ENCODE assay signal across 28 cellular contexts in the genomic region with DNA sequence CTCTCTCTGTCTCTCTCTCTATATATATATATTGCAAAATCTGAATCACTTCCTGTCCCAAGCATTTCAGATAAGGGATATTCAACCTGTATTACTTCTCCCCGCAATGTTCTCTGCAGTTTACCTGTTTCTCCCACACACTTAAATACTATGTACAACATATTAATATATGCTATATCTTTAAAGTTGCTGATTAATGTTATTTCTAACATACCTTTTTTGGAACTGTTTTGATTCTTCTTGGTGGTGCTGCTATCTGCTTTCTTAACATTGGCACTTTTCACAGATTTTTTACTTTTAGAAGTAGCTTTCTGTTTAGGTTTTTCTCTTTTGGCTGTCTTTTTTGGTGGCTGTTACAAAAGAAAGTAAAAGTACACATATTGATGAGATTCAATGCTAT.
"Had no signal": no experiment of that assay in that cellular context is flagged by ENCODE, and none has a peak within 500 bp of the region (broad histone marks: within the 10 kb centered on the region; RNA-seq: fewer than 3 reads in every experiment).

No MANE protein-coding gene starts in this region.

- H3K4me3 ChIP-seq: left lung, lower lobe of right lung, neural progenitor cell, ovary, skin epidermis, suprapubic skin, thoracic aorta, tibial nerve, uterus had no signal

- H3K4me1 Mint-ChIP-seq: nephron progenitor cell, neural progenitor cell had no signal

- H3K27ac Mint-ChIP-seq: nephron progenitor cell; neural progenitor cell; progenitor cell of endocrine pancreas; stimulated activated effector memory CD8-positive, alpha-beta T cell treated with anti-CD3 and anti-CD28 coated beads, Interleukin-12 subunit alpha, Interleukin-12 subunit beta, amount 100 ng/mL, for 72 hours; stimulated activated naive CD8-positive, alpha-beta T cell treated with anti-CD3 and anti-CD28 coated beads, Interleukin-15, Interleukin-2, amounts not matched to agents 100 ng/mL and 50 ng/mL, for 24 hours; type B pancreatic cell had no signal

- H3K9me3 ChIP-seq: neutrophil, ovary, thoracic aorta had no signal

- FAIRE-seq: islet of Langerhans, kidney had no signal

- H3K4me3 Mint-ChIP-seq: naive thymus-derived CD8-positive, alpha-beta T cell; nephron progenitor cell; neural progenitor cell; stimulated activated effector memory CD8-positive, alpha-beta T cell treated with anti-CD3 and anti-CD28 coated beads, Interleukin-12 subunit alpha, Interleukin-12 subunit beta, amount 100 ng/mL, for 72 hours; stimulated activated naive CD8-positive, alpha-beta T cell treated with anti-CD3 and anti-CD28 coated beads, Interleukin-15, Interleukin-2, amounts not matched to agents 100 ng/mL and 50 ng/mL, for 24 hours; type B pancreatic cell had no signal

- H3K27me3 ChIP-seq: left lung, neural progenitor cell, neutrophil, ovary, suprapubic skin, tibial nerve, uterus had no signal

- H3K27ac ChIP-seq: left lung, lower lobe of right lung, neural progenitor cell, neutrophil, ovary, skin epidermis, suprapubic skin, thoracic aorta, tibial nerve, uterus had no signal

- ATAC-seq: left colon; left lung; lower lobe of right lung; naive thymus-derived CD8-positive, alpha-beta T cell; right cardiac atrium; sciatic nerve; stimulated activated effector memory CD8-positive, alpha-beta T cell treated with anti-CD3 and anti-CD28 coated beads, Interleukin-12 subunit alpha, Interleukin-12 subunit beta, amount 100 ng/mL, for 72 hours had no signal

- H2AFZ ChIP-seq: neural progenitor cell had no signal

- H3K36me3 ChIP-seq: ovary, uterus had no signal

- H3K27me3 Mint-ChIP-seq: naive thymus-derived CD8-positive, alpha-beta T cell; progenitor cell of endocrine pancreas; stimulated activated naive CD8-positive, alpha-beta T cell treated with anti-CD3 and anti-CD28 coated beads, Interleukin-15, Interleukin-2, amounts not matched to agents 100 ng/mL and 50 ng/mL, for 24 hours; type B pancreatic cell had no signal

- DNase-seq: hippocampal formation; kidney; left colon; left lung; lower lobe of right lung; mammary epithelial cell; mesenchymal stem cell; naive thymus-derived CD8-positive, alpha-beta T cell; nephron progenitor cell; occipital lobe; ovary; retina; right cardiac atrium; stimulated activated CD4-positive, alpha-beta T cell treated with anti-CD3 and anti-CD28 coated beads, Interleukin-4, amount 100 ng/mL, for 24 hours; stimulated activated naive CD4-positive, alpha-beta T cell; uterus had no signal

- H3K4me1 ChIP-seq: left lung, lower lobe of right lung, neural progenitor cell, tibial nerve, uterus had no signal
